ENCODE assay signal across 19 cellular contexts in genomic region chr17:50107790-50108414, GRCh38. TPM values are rescaled to one million over a fixed set of nuclear protein-coding genes. Genes with fewer than 3 reads are reported as not detected.
DNase-seq lines count a peak whose midpoint lies in the region; ATAC-seq and TF ChIP-seq lines count a peak whose summit lies in the region.
"Had no signal": no experiment of that assay in that cellular context is flagged by ENCODE, and none has a peak within 500 bp of the region (broad histone marks: within the 10 kb centered on the region; RNA-seq: fewer than 3 reads in every experiment).

No MANE protein-coding gene starts in this region.

- WGBS in heart right ventricle, 2 donors = 82 to 85% methylated on average over 10 of the region's 10 CpGs

- H3K27ac ChIP-seq in heart right ventricle = peak overlapping the region in 9 of 10 donors; percentile 8 to 98 (median 67)
- no peak overlapping the region for H3K27ac ChIP-seq in vagina
- H3K27ac ChIP-seq: HL-60 had no signal

- H3K36me3 ChIP-seq in heart right ventricle = peaks cover 0 to 77% (median 32%) of the 10 kb centered on the region in 9 donors
- H3K36me3 ChIP-seq in vagina = peaks cover 0 to 47% of the 10 kb centered on the region in 2 donors

- no peaks in the 10 kb centered on the region for H3K27me3 ChIP-seq in heart right ventricle
- H3K27me3 ChIP-seq in vagina = no peaks in the 10 kb centered on the region

- ATAC-seq in heart right ventricle (no peak), HG03342 (IDR thresholded peaks at IDR 0.05; ENCODE audit: unreplicated experiment) (no peak)
- ATAC-seq: activated T-cell treated with anti-CD3 and anti-CD28 coated beads, Interleukin-2, amount 50 U/mL, for 4 hours had no signal

- intact Hi-C loops in heart right ventricle (cut with DNase I) = no loop called here
- intact Hi-C loops in vagina (cut with DNase I) = no loop called here

- TF ChIP-seq CTCF in heart right ventricle (IDR thresholded peaks at IDR 0.05) (no peak), vagina (IDR thresholded peaks at IDR 0.05) (no peak)

- DNase-seq in A172 (ENCODE audit: low spot score) (peak; percentile 72), HCEC 1CT (peak; percentile 62), amniotic epithelial cell (ENCODE audit: low read depth) (peak; percentile 61), heart right ventricle (no peak), vagina (ENCODE audit: extremely low spot score in 2 of 2) (no peak), AML-193 (lab: John Stamatoyannopoulos, UW) (no peak), GF-D8 (lab: John Stamatoyannopoulos, UW) (no peak)
- DNase-seq: activated CD4-positive, alpha-beta T cell treated with anti-CD3 and anti-CD28 coated beads, Interleukin-2, amount 10 ng/mL, durations not matched to agents 7 days and 5 days; activated T-cell treated with anti-CD3 and anti-CD28 coated beads, Interleukin-2, amount 50 U/mL, for 4 hours; dermis blood vessel endothelial cell; DMS 273 treated with DMSO at 0.1 percent for 48 hours; NCI-H1930; NCI-H82; SHP77; stimulated activated CD4-positive, alpha-beta T cell treated with anti-CD3 and anti-CD28 coated beads, Interleukin-12 subunit alpha, Interleukin-12 subunit beta, amount 100 ng/mL, for 4 hours; T1000 had no signal

- H3K9me3 ChIP-seq in heart right ventricle (no peaks in the 10 kb centered on the region), vagina (no peaks in the 10 kb centered on the region)

- H3K4me3 ChIP-seq in heart right ventricle (no peak overlapping the region), vagina (no peak overlapping the region)

- H3K4me1 ChIP-seq in heart right ventricle = peaks cover 18 to 48% (median 36%) of the 10 kb centered on the region in 9 donors
- H3K4me1 ChIP-seq in vagina = peaks cover 29% of the 10 kb centered on the region

- TF ChIP-seq POLR2A in vagina (IDR thresholded peaks at IDR 0.05) = no peak

RNA-seq across cellular contexts. Expression of gene PDK2, which starts 12.8 kb away (rescaled TPM):
- total RNA-seq in A172 (2014; rRNA removed; shearing (Covaris generic)) = 13.7 and 13.9 TPM in 2 replicates
- total RNA-seq in heart right ventricle = 100 to 1,000 TPM; 161 to 337 (median 231) TPM
- polyA plus RNA-seq in heart right ventricle = 100 to 1,000 TPM in 1 of 2 donors, 10 to 100 TPM in 1; 88.1 to 129 TPM
- 44.4 TPM for total RNA-seq in vagina

RNA-seq across cellular contexts. Expression of gene SAMD14, which starts 22.1 kb away (rescaled TPM):
- 0.50 and 0.62 TPM in 2 replicates for total RNA-seq in A172 (2014; rRNA removed; shearing (Covaris generic))
- total RNA-seq in heart right ventricle (1 to 10 TPM; 1.5 to 3.8 (median 1.9) TPM), vagina (4.4 TPM)
- polyA plus RNA-seq in heart right ventricle = 1 to 10 TPM; 1.9 to 3.8 TPM

RNA-seq across cellular contexts. Expression of gene PPP1R9B, which starts 42.6 kb away (rescaled TPM):
- total RNA-seq in A172 (2014; rRNA removed; shearing (Covaris generic)) = 19.1 and 35.5 TPM in 2 replicates
- total RNA-seq in heart right ventricle (10 to 100 TPM; 17.3 to 45.4 (median 26.9) TPM), vagina (37.6 TPM)
- polyA plus RNA-seq in heart right ventricle = 10 to 100 TPM; 22.4 to 42.7 TPM

RNA-seq across cellular contexts. Expression of gene ITGA3, which starts 52.0 kb away (rescaled TPM):
- 839 and 951 TPM in 2 replicates for total RNA-seq in A172 (2014; rRNA removed; shearing (Covaris generic))
- total RNA-seq in heart right ventricle (10 to 100 TPM; 12.5 to 44.2 (median 22.5) TPM), vagina (50.8 TPM)
- polyA plus RNA-seq in heart right ventricle = 10 to 100 TPM; 26.1 to 39.9 TPM

RNA-seq across cellular contexts. Expression of gene SGCA, which starts 57.9 kb away (rescaled TPM):
- 0.22 and 9.3 TPM in 2 replicates for total RNA-seq in A172 (2014; rRNA removed; shearing (Covaris generic))
- total RNA-seq in heart right ventricle (100 to 1,000 TPM; 136 to 204 (median 158) TPM), vagina (2.2 TPM)
- polyA plus RNA-seq in heart right ventricle = 100 to 1,000 TPM; 137 to 314 TPM
- total RNA-seq: activated CD4-positive, alpha-beta T cell treated with anti-CD3 and anti-CD28 coated beads, Interleukin-2, amount 10 ng/mL, durations not matched to agents 7 days and 5 days; activated T-cell treated with anti-CD3 and anti-CD28 coated beads, Interleukin-2, amount 50 U/mL, for 4 hours; dermis blood vessel endothelial cell; fibroblast of villous mesenchyme had no signal

Comparison
In these comparisons a context has a peak if more than half of its experiments do, and no peak if none do; other contexts are left out.
1. DNase-seq: peak in A172 (single experiment), HCEC 1CT (single experiment) and amniotic epithelial cell (single experiment); none in heart right ventricle (0 of 2), vagina (0 of 2), AML-193 (0 of 2) and GF-D8 (single experiment).